ENCODE assay signal across 13 cellular contexts in the genomic region with DNA sequence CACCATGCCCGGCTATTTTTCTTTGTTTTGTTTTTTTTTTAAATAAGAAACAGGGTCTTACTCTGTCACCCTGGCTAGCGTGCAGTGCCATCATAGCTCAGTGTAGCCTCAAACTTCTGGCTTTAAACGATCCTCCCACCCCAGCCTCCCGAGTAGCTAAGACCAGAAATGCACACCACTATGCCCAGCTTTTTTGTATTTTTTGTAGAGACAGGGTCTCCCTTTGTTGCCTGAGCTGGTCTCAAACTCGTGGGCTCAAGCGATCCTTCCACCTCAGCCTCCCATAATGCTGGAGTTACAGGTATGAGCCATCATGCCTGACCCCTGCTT.
"Had no signal": no experiment of that assay in that cellular context is flagged by ENCODE, and none has a peak within 500 bp of the region (broad histone marks: within the 10 kb centered on the region; RNA-seq: fewer than 3 reads in every experiment).

No MANE protein-coding gene starts in this region.

- ATAC-seq: activated CD4-positive, CD25-positive, alpha-beta regulatory T cell treated with anti-CD3 and anti-CD28 coated beads, Interleukin-2, amount 50 U/mL, for 24 hours; activated CD8-positive, alpha-beta T cell treated with anti-CD3 and anti-CD28 coated beads, Interleukin-2, amount 10 ng/mL, durations not matched to agents 7 days and 5 days; sciatic nerve had no signal

- H3K27ac Mint-ChIP-seq: activated CD8-positive, alpha-beta T cell treated with anti-CD3 and anti-CD28 coated beads, Interleukin-2, amount 10 ng/mL, durations not matched to agents 7 days and 5 days; activated T-cell treated with anti-CD3 and anti-CD28 coated beads, Interleukin-2, amount 50 U/mL, for 24 hours had no signal

- H3K27me3 Mint-ChIP-seq: activated CD4-positive, alpha-beta T cell treated with anti-CD3 and anti-CD28 coated beads, Interleukin-2, amount 10 ng/mL, durations not matched to agents 7 days and 5 days; activated T-cell treated with anti-CD3 and anti-CD28 coated beads, Interleukin-2, amount 50 U/mL, for 24 hours had no signal

- DNase-seq: activated CD4-positive, alpha-beta T cell treated with anti-CD3 and anti-CD28 coated beads, Interleukin-2, amount 10 ng/mL, durations not matched to agents 7 days and 5 days; activated CD8-positive, alpha-beta T cell treated with anti-CD3 and anti-CD28 coated beads, Interleukin-2, amount 10 ng/mL, durations not matched to agents 7 days and 5 days; activated naive CD4-positive, alpha-beta T cell treated with anti-CD3 and anti-CD28 coated beads, Interleukin-2, amount 50 U/mL, for 16 hours; activated T-cell treated with anti-CD3 and anti-CD28 coated beads, Interleukin-2, amount 50 U/mL, for 24 hours; kidney; occipital lobe; psoas muscle; stimulated activated CD4-positive, alpha-beta T cell treated with anti-CD3 and anti-CD28 coated beads, Interleukin-4, amount 100 ng/mL, for 1 hour had no signal

- H3K27me3 ChIP-seq: left lung, tibial nerve had no signal

- H3K4me3 Mint-ChIP-seq: activated CD4-positive, alpha-beta T cell treated with anti-CD3 and anti-CD28 coated beads, Interleukin-2, amount 10 ng/mL, durations not matched to agents 7 days and 5 days; activated CD8-positive, alpha-beta T cell treated with anti-CD3 and anti-CD28 coated beads, Interleukin-2, amount 10 ng/mL, durations not matched to agents 7 days and 5 days; activated T-cell treated with anti-CD3 and anti-CD28 coated beads, Interleukin-2, amount 50 U/mL, for 24 hours had no signal

- H3K4me3 ChIP-seq: left lung, smooth muscle cell had no signal

- H3K9me3 Mint-ChIP-seq: activated CD4-positive, alpha-beta T cell treated with anti-CD3 and anti-CD28 coated beads, Interleukin-2, amount 10 ng/mL, durations not matched to agents 7 days and 5 days; activated T-cell treated with anti-CD3 and anti-CD28 coated beads, Interleukin-2, amount 50 U/mL, for 24 hours had no signal

- H3K9me3 ChIP-seq: left lung, tibial nerve had no signal
